Comparison of ENCODE assay signal across 13 cellular contexts in the genomic region with DNA sequence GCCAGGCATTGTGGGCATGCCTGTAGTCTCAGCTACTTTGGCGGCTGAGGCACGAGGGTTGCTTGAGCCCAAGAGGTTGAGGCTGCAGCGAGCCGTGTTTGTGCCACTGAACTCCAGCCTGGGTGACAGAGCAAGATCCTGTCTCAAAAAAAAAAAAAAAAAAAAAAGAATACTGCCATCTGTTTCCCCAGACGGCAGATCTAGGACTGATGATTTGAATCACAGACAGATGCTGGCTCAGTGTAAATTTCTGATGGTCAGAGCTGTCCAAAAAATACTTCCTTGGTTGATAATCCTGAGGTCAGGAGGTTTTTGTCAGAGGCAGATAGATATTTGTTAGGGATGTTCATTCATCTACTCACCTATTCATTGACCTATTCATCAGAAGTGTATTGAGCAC.
DNase-seq lines count a peak whose midpoint lies in the region.
"Had no signal": no experiment of that assay in that cellular context is flagged by ENCODE, and none has a peak within 500 bp of the region (broad histone marks: within the 10 kb centered on the region; RNA-seq: fewer than 3 reads in every experiment).

No MANE protein-coding gene starts in this region.

- DNase-seq in NCI-H82 (lab: John Stamatoyannopoulos, UW) (peak; percentile 52), NCI-H82 treated with DMSO at 0.1 percent for 48 hours (lab: John Stamatoyannopoulos, UW; ENCODE audit: unreplicated experiment) (no peak), NCI-H2171 (lab: John Stamatoyannopoulos, UW) (peak; percentile 35), cerebellum (ENCODE audit: low spot score) (peak; percentile 48), NCI-H748 (lab: John Stamatoyannopoulos, UW; ENCODE audit: unreplicated experiment) (no peak), COLO668 (lab: John Stamatoyannopoulos, UW; ENCODE audit: unreplicated experiment) (no peak)
- DNase-seq in stimulated activated CD4-positive, alpha-beta T cell treated with anti-CD3 and anti-CD28 coated beads, Interleukin-1b, Interleukin-23, amount 100 ng/mL, for 48 hours, result no peak
- DNase-seq: 8988T; CD8-positive, alpha-beta T cell; COR-L47; DMS153; DMS79 treated with DMSO at 0.1 percent for 48 hours; H9 had no signal

Comparison
In these comparisons a context has a peak if more than half of its experiments do, and no peak if none do; other contexts are left out.
1. DNase-seq: peak in NCI-H82 (single experiment), NCI-H2171 (single experiment) and cerebellum (single experiment); none in NCI-H82 treated with DMSO at 0.1 percent for 48 hours (single experiment), stimulated activated CD4-positive, alpha-beta T cell treated with anti-CD3 and anti-CD28 coated beads, Interleukin-1b, Interleukin-23, amount 100 ng/mL, for 48 hours (single experiment), NCI-H748 (single experiment) and COLO668 (single experiment).